Comparison of ENCODE assay signal across 1 cellular context in the genomic region with DNA sequence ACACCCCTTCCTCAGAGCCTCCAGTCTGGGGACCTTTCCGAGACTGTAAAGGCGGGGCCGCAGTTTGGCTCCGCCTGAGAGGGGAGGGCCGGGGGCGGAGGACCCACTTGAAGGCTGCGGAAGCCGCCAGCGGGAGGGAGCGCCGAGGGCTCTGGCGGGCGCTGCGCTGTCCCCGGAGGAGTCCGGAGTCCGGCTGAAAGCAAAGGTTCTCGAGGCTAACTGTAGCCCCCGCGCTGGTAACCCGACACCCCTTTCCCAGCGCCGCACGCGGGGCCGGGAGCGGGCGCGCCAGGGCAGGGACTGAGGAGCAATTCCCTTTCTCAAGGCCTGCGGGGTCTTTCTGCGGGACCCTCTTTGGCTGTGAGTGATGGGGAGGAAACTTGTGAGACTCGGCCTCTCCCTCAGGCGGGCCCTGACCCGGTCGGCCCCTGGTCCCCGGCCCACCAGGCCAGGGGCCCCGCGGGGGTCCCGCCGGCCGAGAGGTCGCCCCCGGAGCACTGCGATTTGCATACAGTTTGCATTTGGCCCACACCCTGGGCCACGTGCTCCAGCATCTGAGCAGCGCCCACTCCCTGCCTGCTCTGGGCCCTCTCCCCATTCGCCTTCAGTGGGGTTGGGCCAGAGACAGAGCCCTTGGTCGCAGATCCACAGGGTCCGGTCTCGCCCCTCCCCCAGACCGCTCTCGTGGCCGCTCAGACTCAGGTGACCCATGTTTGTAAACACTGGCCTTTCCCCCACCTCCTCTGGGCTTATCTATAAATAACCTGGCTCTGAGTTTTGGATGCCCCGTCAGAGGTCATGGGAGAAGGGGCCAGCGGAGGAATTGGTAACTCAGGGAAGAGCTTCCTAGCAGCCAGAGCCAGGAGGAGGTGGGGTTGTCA.
TF ChIP-seq lines count a peak whose summit lies in the region.

No MANE protein-coding gene starts in this region.

TF ChIP-seq in HepG2, 621 proteins besides CTCF, POLR2A, EP300 and RAD21 (continued from another document and continues in another):
- TF ChIP-seq, protein P1, sequence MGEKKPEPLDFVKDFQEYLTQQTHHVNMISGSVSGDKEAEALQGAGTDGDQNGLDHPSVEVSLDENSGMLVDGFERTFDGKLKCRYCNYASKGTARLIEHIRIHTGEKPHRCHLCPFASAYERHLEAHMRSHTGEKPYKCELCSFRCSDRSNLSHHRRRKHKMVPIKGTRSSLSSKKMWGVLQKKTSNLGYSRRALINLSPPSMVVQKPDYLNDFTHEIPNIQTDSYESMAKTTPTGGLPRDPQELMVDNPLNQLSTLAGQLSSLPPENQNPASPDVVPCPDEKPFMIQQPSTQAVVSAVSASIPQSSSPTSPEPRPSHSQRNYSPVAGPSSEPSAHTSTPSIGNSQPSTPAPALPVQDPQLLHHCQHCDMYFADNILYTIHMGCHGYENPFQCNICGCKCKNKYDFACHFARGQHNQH (CRISPR knock-in tag; IDR thresholded peaks at IDR 0.05): 0 out of 2 replicates have a peak, but pooled peaks have one; percentile 44
- TF ChIP-seq, protein P2, sequence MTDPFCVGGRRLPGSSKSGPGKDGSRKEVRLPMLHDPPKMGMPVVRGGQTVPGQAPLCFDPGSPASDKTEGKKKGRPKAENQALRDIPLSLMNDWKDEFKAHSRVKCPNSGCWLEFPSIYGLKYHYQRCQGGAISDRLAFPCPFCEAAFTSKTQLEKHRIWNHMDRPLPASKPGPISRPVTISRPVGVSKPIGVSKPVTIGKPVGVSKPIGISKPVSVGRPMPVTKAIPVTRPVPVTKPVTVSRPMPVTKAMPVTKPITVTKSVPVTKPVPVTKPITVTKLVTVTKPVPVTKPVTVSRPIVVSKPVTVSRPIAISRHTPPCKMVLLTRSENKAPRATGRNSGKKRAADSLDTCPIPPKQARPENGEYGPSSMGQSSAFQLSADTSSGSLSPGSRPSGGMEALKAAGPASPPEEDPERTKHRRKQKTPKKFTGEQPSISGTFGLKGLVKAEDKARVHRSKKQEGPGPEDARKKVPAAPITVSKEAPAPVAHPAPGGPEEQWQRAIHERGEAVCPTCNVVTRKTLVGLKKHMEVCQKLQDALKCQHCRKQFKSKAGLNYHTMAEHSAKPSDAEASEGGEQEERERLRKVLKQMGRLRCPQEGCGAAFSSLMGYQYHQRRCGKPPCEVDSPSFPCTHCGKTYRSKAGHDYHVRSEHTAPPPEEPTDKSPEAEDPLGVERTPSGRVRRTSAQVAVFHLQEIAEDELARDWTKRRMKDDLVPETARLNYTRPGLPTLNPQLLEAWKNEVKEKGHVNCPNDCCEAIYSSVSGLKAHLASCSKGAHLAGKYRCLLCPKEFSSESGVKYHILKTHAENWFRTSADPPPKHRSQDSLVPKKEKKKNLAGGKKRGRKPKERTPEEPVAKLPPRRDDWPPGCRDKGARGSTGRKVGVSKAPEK (CRISPR knock-in tag; IDR thresholded peaks at IDR 0.05; ENCODE audit: borderline replicate concordance): peak; percentile 41; the same call in 1 of the 2 replicates
- TF ChIP-seq ZNF749 (CRISPR knock-in tag; IDR thresholded peaks at IDR 0.05; ENCODE audit: borderline replicate concordance): no peak
- TF ChIP-seq REPIN1 (CRISPR knock-in tag; IDR thresholded peaks at IDR 0.05; ENCODE audit: borderline replicate concordance, low read depth): 0 out of 2 replicates have a peak, but pooled peaks have one; percentile 35
- TF ChIP-seq, protein P3, sequence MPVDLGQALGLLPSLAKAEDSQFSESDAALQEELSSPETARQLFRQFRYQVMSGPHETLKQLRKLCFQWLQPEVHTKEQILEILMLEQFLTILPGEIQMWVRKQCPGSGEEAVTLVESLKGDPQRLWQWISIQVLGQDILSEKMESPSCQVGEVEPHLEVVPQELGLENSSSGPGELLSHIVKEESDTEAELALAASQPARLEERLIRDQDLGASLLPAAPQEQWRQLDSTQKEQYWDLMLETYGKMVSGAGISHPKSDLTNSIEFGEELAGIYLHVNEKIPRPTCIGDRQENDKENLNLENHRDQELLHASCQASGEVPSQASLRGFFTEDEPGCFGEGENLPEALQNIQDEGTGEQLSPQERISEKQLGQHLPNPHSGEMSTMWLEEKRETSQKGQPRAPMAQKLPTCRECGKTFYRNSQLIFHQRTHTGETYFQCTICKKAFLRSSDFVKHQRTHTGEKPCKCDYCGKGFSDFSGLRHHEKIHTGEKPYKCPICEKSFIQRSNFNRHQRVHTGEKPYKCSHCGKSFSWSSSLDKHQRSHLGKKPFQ (CRISPR knock-in tag; IDR thresholded peaks at IDR 0.05; ENCODE audit: insufficient replicate concordance): no peak
- TF ChIP-seq CENPX (CRISPR knock-in tag; IDR thresholded peaks at IDR 0.05): no peak
- TF ChIP-seq ZBTB21 (CRISPR knock-in tag; IDR thresholded peaks at IDR 0.05): no peak
- no peak for TF ChIP-seq SP2 (CRISPR knock-in tag; IDR thresholded peaks at IDR 0.05)
- 0 out of 2 replicates have a peak, but pooled peaks have one; percentile 15 for TF ChIP-seq PAX8 (CRISPR knock-in tag; IDR thresholded peaks at IDR 0.05; ENCODE audit: borderline replicate concordance)
- TF ChIP-seq, protein P4, sequence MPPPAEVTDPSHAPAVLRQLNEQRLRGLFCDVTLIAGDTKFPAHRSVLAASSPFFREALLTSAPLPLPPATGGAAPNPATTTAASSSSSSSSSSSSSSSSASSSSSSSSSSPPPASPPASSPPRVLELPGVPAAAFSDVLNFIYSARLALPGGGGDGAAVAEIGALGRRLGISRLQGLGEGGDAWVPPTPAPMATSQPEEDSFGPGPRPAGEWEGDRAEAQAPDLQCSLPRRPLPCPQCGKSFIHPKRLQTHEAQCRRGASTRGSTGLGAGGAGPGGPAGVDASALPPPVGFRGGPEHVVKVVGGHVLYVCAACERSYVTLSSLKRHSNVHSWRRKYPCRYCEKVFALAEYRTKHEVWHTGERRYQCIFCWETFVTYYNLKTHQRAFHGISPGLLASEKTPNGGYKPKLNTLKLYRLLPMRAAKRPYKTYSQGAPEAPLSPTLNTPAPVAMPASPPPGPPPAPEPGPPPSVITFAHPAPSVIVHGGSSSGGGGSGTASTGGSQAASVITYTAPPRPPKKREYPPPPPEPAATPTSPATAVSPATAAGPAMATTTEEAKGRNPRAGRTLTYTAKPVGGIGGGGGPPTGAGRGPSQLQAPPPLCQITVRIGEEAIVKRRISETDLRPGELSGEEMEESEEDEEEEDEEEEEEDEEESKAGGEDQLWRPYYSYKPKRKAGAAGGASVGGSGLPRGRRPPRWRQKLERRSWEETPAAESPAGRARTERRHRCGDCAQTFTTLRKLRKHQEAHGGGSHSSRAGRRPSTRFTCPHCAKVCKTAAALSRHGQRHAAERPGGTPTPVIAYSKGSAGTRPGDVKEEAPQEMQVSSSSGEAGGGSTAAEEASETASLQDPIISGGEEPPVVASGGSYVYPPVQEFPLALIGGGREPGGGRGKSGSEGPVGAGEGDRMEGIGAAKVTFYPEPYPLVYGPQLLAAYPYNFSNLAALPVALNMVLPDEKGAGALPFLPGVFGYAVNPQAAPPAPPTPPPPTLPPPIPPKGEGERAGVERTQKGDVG (CRISPR knock-in tag; IDR thresholded peaks at IDR 0.05; ENCODE audit: borderline replicate concordance): no peak
- no peak for TF ChIP-seq GATAD2A (CRISPR knock-in tag; IDR thresholded peaks at IDR 0.05)
- no peak for TF ChIP-seq ELF3 (CRISPR knock-in tag; IDR thresholded peaks at IDR 0.05)
- TF ChIP-seq ZNF558 (CRISPR knock-in tag; IDR thresholded peaks at IDR 0.05; ENCODE audit: borderline replicate concordance): no peak
- no peak; the same call in 1 of the 2 replicates for TF ChIP-seq EEA1 (CRISPR knock-in tag; IDR thresholded peaks at IDR 0.05; ENCODE audit: borderline replicate concordance)
- TF ChIP-seq JDP2 (CRISPR knock-in tag; IDR thresholded peaks at IDR 0.05; ENCODE audit: borderline replicate concordance): no peak
- TF ChIP-seq ZNF703 (CRISPR knock-in tag; IDR thresholded peaks at IDR 0.05; ENCODE audit: borderline replicate concordance): no peak
- TF ChIP-seq ZNF205 (CRISPR knock-in tag; IDR thresholded peaks at IDR 0.05): peak; percentile 45; the same call in 1 of the 2 replicates
- TF ChIP-seq CBX1 (IDR thresholded peaks at IDR 0.05; ENCODE audit: low read depth): no peak
- TF ChIP-seq ZNF556 (CRISPR knock-in tag; IDR thresholded peaks at IDR 0.05; ENCODE audit: borderline replicate concordance): no peak
- TF ChIP-seq, protein P5, sequence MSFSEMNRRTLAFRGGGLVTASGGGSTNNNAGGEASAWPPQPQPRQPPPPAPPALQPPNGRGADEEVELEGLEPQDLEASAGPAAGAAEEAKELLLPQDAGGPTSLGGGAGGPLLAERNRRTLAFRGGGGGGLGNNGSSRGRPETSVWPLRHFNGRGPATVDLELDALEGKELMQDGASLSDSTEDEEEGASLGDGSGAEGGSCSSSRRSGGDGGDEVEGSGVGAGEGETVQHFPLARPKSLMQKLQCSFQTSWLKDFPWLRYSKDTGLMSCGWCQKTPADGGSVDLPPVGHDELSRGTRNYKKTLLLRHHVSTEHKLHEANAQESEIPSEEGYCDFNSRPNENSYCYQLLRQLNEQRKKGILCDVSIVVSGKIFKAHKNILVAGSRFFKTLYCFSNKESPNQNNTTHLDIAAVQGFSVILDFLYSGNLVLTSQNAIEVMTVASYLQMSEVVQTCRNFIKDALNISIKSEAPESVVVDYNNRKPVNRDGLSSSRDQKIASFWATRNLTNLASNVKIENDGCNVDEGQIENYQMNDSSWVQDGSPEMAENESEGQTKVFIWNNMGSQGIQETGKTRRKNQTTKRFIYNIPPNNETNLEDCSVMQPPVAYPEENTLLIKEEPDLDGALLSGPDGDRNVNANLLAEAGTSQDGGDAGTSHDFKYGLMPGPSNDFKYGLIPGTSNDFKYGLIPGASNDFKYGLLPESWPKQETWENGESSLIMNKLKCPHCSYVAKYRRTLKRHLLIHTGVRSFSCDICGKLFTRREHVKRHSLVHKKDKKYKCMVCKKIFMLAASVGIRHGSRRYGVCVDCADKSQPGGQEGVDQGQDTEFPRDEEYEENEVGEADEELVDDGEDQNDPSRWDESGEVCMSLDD (CRISPR knock-in tag; IDR thresholded peaks at IDR 0.05; ENCODE audit: borderline replicate concordance): peak; percentile 59; the same call in 1 of the 2 replicates
- no peak for TF ChIP-seq NFYC (CRISPR knock-in tag; IDR thresholded peaks at IDR 0.05)
- no peak for TF ChIP-seq PAF1 (CRISPR knock-in tag; IDR thresholded peaks at IDR 0.05)
- TF ChIP-seq ZSCAN12 (CRISPR knock-in tag; IDR thresholded peaks at IDR 0.05): peak; percentile 83; the same call in 1 of the 2 replicates
- 0 out of 2 replicates have a peak, but pooled peaks have one; percentile 23 for TF ChIP-seq ZNF546 (CRISPR knock-in tag; conservative IDR thresholded peaks at IDR 0.05)
- TF ChIP-seq ZNF333 (CRISPR knock-in tag; IDR thresholded peaks at IDR 0.05; ENCODE audit: borderline replicate concordance): no peak
- TF ChIP-seq SIX4 (CRISPR knock-in tag; IDR thresholded peaks at IDR 0.05): peak; percentile 97
- no peak for TF ChIP-seq POLR2AphosphoS5 (IDR thresholded peaks at IDR 0.05; ENCODE audit: low read depth, low read length)
- TF ChIP-seq MBNL3 (CRISPR knock-in tag; conservative IDR thresholded peaks at IDR 0.05): no peak
- TF ChIP-seq, protein P6, sequence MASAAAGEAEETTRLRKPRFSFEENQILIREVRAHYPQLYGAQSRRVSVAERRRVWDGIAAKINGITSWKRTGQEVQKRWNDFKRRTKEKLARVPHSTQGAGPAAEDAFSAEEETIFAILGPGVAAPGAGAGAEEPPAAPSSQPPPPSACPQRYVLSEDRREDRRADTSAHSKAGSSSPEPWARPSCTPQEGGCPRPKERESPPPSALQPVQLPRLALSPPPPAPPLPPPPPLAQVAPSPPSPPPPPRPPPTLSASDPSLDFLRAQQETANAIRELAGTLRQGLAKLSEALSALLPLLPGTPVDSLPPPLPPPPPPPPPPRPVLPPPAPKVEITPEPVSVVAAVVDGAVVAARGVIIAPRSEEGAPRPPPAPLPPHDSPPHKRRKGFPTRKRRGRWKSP (CRISPR knock-in tag; IDR thresholded peaks at IDR 0.05): peak; percentile 88; the same call in 1 of the 2 replicates
- TF ChIP-seq, protein P7, sequence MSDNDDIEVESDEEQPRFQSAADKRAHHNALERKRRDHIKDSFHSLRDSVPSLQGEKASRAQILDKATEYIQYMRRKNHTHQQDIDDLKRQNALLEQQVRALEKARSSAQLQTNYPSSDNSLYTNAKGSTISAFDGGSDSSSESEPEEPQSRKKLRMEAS (IDR thresholded peaks at IDR 0.05): peak; percentile 73
- TF ChIP-seq, protein P8, sequence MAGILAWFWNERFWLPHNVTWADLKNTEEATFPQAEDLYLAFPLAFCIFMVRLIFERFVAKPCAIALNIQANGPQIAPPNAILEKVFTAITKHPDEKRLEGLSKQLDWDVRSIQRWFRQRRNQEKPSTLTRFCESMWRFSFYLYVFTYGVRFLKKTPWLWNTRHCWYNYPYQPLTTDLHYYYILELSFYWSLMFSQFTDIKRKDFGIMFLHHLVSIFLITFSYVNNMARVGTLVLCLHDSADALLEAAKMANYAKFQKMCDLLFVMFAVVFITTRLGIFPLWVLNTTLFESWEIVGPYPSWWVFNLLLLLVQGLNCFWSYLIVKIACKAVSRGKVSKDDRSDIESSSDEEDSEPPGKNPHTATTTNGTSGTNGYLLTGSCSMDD (CRISPR knock-in tag; IDR thresholded peaks at IDR 0.05): no peak
- no peak for TF ChIP-seq ZEB1 (IDR thresholded peaks at IDR 0.05; ENCODE audit: insufficient replicate concordance, low read depth)
- 0 out of 2 replicates have a peak, but pooled peaks have one; percentile 28 for TF ChIP-seq ZNF563 (CRISPR knock-in tag; IDR thresholded peaks at IDR 0.05)
- no peak for TF ChIP-seq CREB1 (IDR thresholded peaks at IDR 0.05)
- no peak for TF ChIP-seq CREB1 (CRISPR knock-in tag; IDR thresholded peaks at IDR 0.05)
- peak; percentile 75; the same call in 1 of the 2 replicates for TF ChIP-seq ZNF850 (CRISPR knock-in tag; conservative IDR thresholded peaks at IDR 0.05)
- TF ChIP-seq ZSCAN20 (CRISPR knock-in tag; IDR thresholded peaks at IDR 0.05; ENCODE audit: borderline replicate concordance): no peak
- TF ChIP-seq, protein P9, sequence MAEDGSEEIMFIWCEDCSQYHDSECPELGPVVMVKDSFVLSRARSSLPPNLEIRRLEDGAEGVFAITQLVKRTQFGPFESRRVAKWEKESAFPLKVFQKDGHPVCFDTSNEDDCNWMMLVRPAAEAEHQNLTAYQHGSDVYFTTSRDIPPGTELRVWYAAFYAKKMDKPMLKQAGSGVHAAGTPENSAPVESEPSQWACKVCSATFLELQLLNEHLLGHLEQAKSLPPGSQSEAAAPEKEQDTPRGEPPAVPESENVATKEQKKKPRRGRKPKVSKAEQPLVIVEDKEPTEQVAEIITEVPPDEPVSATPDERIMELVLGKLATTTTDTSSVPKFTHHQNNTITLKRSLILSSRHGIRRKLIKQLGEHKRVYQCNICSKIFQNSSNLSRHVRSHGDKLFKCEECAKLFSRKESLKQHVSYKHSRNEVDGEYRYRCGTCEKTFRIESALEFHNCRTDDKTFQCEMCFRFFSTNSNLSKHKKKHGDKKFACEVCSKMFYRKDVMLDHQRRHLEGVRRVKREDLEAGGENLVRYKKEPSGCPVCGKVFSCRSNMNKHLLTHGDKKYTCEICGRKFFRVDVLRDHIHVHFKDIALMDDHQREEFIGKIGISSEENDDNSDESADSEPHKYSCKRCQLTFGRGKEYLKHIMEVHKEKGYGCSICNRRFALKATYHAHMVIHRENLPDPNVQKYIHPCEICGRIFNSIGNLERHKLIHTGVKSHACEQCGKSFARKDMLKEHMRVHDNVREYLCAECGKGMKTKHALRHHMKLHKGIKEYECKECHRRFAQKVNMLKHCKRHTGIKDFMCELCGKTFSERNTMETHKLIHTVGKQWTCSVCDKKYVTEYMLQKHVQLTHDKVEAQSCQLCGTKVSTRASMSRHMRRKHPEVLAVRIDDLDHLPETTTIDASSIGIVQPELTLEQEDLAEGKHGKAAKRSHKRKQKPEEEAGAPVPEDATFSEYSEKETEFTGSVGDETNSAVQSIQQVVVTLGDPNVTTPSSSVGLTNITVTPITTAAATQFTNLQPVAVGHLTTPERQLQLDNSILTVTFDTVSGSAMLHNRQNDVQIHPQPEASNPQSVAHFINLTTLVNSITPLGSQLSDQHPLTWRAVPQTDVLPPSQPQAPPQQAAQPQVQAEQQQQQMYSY (CRISPR knock-in tag; IDR thresholded peaks at IDR 0.05): no peak
- TF ChIP-seq TEAD2 (CRISPR knock-in tag; IDR thresholded peaks at IDR 0.05): no peak
- no peak for TF ChIP-seq HMGA1 (CRISPR knock-in tag; conservative IDR thresholded peaks at IDR 0.05)
- no peak for TF ChIP-seq RORA (CRISPR knock-in tag; IDR thresholded peaks at IDR 0.05)
